Comparison of ENCODE assay signal across 17 cellular contexts in the genomic region with DNA sequence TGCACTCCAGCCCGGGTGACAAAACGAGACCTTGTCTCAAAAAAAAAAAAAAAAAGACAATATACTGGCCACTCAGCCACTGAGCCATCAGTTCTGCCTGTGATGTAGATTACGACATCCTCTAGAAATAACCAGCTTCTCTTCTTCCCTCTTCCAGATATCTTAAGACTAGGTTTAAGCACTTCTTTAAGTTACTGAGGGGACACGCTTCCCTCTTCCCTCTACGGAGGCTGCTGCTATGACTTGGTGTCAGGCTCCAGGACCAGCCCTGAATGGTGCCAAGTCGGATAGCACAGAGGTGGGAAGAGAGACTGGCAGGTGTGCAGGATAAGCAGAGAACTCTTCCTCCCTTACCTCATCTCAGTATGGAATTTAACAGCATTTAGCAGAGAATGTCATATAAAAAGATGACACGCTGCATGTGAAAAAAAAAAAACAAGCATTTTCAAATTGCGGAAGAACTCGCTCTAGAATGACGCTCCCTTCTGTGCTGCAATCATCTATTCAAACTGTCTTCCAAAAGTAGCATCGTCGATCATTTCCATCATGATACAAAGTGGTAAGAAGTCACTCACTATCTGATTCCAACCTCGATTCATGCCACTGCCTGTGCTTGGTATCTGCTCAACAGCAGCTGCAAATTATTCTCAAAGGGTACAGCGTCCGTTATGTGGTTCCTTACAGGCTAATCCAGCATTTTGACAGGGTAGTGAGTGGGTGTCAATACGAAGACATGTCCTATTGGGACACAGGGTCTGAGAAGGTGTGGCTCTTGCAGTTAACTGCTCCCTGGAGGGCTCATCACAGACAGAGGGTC. TPM values are rescaled to one million over a fixed set of nuclear protein-coding genes. Genes with fewer than 3 reads are reported as not detected.
DNase-seq lines count a peak whose midpoint lies in the region; ATAC-seq and TF ChIP-seq lines count a peak whose summit lies in the region.
"Had no signal": no experiment of that assay in that cellular context is flagged by ENCODE, and none has a peak within 500 bp of the region (broad histone marks: within the 10 kb centered on the region; RNA-seq: fewer than 3 reads in every experiment).

No MANE protein-coding gene starts in this region.

- no peaks in the 10 kb centered on the region for H3K27me3 Mint-ChIP-seq in CD4-positive, CD25-positive, alpha-beta regulatory T cell
- no peaks in the 10 kb centered on the region for H3K27me3 Mint-ChIP-seq in activated CD4-positive, alpha-beta memory T cell treated with anti-CD3 and anti-CD28 coated beads, Interleukin-2, amount 10 ng/mL, durations not matched to agents 7 days and 5 days
- H3K27me3 Mint-ChIP-seq: activated CD4-positive, alpha-beta T cell treated with anti-CD3 and anti-CD28 coated beads for 36 hours; T-cell had no signal

- H3K9me3 ChIP-seq in CD4-positive, CD25-positive, alpha-beta regulatory T cell (ENCODE audit: control insufficient read depth in 2 of 2, low read length in 2 of 2) = no peaks in the 10 kb centered on the region
- no peaks in the 10 kb centered on the region for H3K9me3 ChIP-seq in PC-3 (ENCODE audit: low read length)
- H3K9me3 ChIP-seq: adrenal gland, pancreas, tibial artery had no signal

- peaks cover 14 to 36% (median 25%) of the 10 kb centered on the region in 4 donors for H3K4me1 Mint-ChIP-seq in CD4-positive, CD25-positive, alpha-beta regulatory T cell
- H3K4me1 Mint-ChIP-seq in activated CD4-positive, alpha-beta memory T cell treated with anti-CD3 and anti-CD28 coated beads, Interleukin-2, amount 10 ng/mL, durations not matched to agents 7 days and 5 days = peaks cover 34% of the 10 kb centered on the region

- DNase-seq in CD4-positive, CD25-positive, alpha-beta regulatory T cell = no peak
- DNase-seq in PC-3 (no peak), globus pallidus (ENCODE audit: low spot score) (peak; percentile 48), pons (ENCODE audit: low spot score) (peak; percentile 75), NAMALWA (ENCODE audit: low spot score) (no peak)
- no peak for DNase-seq in activated CD4-positive, alpha-beta T cell treated with anti-CD3 and anti-CD28 coated beads for 1 hour
- no peak for DNase-seq in activated CD4-positive, alpha-beta memory T cell treated with anti-CD3 and anti-CD28 coated beads, Interleukin-2, amount 10 ng/mL, durations not matched to agents 7 days and 5 days
- DNase-seq: activated CD4-positive, alpha-beta T cell treated with anti-CD3 and anti-CD28 coated beads for 36 hours; activated T-cell treated with anti-CD3 and anti-CD28 coated beads, Interleukin-2, amount 50 U/mL, for 1 hour; adrenal gland; mesenchymal stem cell; NCI-H1105; pancreas; T-cell; tibial artery had no signal

- no peak for TF ChIP-seq CTCF in PC-3 (conservative IDR thresholded peaks at IDR 0.05; ENCODE audit: low read depth, low read length)

- intact Hi-C loops in PC-3 (cut with micrococcal nuclease) = no loop called here

- H3K27me3 ChIP-seq in CD4-positive, CD25-positive, alpha-beta regulatory T cell (ENCODE audit: control insufficient read depth, insufficient read depth, low read length) = no peaks in the 10 kb centered on the region
- H3K27me3 ChIP-seq in PC-3 (ENCODE audit: low read length) = no peaks in the 10 kb centered on the region
- H3K27me3 ChIP-seq: adrenal gland, pancreas, tibial artery had no signal

- H3K4me3 ChIP-seq in CD4-positive, CD25-positive, alpha-beta regulatory T cell (ENCODE audit: low read depth, low read length) = no peak overlapping the region
- no peak overlapping the region for H3K4me3 ChIP-seq in PC-3 (ENCODE audit: low read length)
- H3K4me3 ChIP-seq: adrenal gland, pancreas, PC-9, tibial artery had no signal

- H3K27ac Mint-ChIP-seq in CD4-positive, CD25-positive, alpha-beta regulatory T cell = peak overlapping the region; percentile 43 to 75 (median 46)
- H3K27ac Mint-ChIP-seq in activated CD4-positive, alpha-beta memory T cell treated with anti-CD3 and anti-CD28 coated beads, Interleukin-2, amount 10 ng/mL, durations not matched to agents 7 days and 5 days = no peak overlapping the region
- H3K27ac Mint-ChIP-seq: activated CD4-positive, alpha-beta T cell treated with anti-CD3 and anti-CD28 coated beads for 36 hours; T-cell had no signal

- no peak overlapping the region for H2AFZ ChIP-seq in PC-3 (ENCODE audit: low read length)
- H2AFZ ChIP-seq: PC-9 had no signal

- H3K4me3 Mint-ChIP-seq in CD4-positive, CD25-positive, alpha-beta regulatory T cell = no peak overlapping the region
- H3K4me3 Mint-ChIP-seq in activated CD4-positive, alpha-beta memory T cell treated with anti-CD3 and anti-CD28 coated beads, Interleukin-2, amount 10 ng/mL, durations not matched to agents 7 days and 5 days = no peak overlapping the region
- H3K4me3 Mint-ChIP-seq: activated CD4-positive, alpha-beta T cell treated with anti-CD3 and anti-CD28 coated beads for 36 hours; T-cell had no signal

- 0 out of 2 replicates have a peak, but pooled peaks cover 8% of the 10 kb centered on the region for H4K20me1 ChIP-seq in PC-3 (ENCODE audit: low read length)

- peaks cover 23% of the 10 kb centered on the region for H3K4me1 ChIP-seq in CD4-positive, CD25-positive, alpha-beta regulatory T cell (ENCODE audit: control insufficient read depth, insufficient read depth, low read length, poor library complexity, severe bottlenecking)
- H3K4me1 ChIP-seq in PC-3 (ENCODE audit: insufficient read depth, low read length) = peaks cover 16% of the 10 kb centered on the region; the same call in 1 of the 2 replicates

- H3K9me3 Mint-ChIP-seq in CD4-positive, CD25-positive, alpha-beta regulatory T cell = no peaks in the 10 kb centered on the region
- H3K9me3 Mint-ChIP-seq in activated CD4-positive, alpha-beta memory T cell treated with anti-CD3 and anti-CD28 coated beads, Interleukin-2, amount 10 ng/mL, durations not matched to agents 7 days and 5 days = no peaks in the 10 kb centered on the region
- H3K9me3 Mint-ChIP-seq: T-cell had no signal

- H3K79me2 ChIP-seq in PC-3 (ENCODE audit: low read length) = peaks cover 61% of the 10 kb centered on the region

- BruUV-seq in PC-3 (replicated peaks; lab: Mats Ljungman, UMichigan) = TSS peak; percentile 5

- peaks cover 9% of the 10 kb centered on the region for H3F3A ChIP-seq in PC-3 (ENCODE audit: low read length, unreplicated experiment)

- H3K36me3 ChIP-seq in CD4-positive, CD25-positive, alpha-beta regulatory T cell (ENCODE audit: control insufficient read depth, insufficient read depth, low read length) = peaks cover 16% of the 10 kb centered on the region
- peaks cover 27% of the 10 kb centered on the region for H3K36me3 ChIP-seq in PC-3 (ENCODE audit: low read depth, low read length)
- H3K36me3 ChIP-seq: pancreas had no signal

- no peaks in the 10 kb centered on the region for H3K9me2 ChIP-seq in PC-3 (replicated peaks; ENCODE audit: low read length)

- ATAC-seq in CD4-positive, CD25-positive, alpha-beta regulatory T cell (ENCODE audit: low read depth in 2 of 2) = no peak
- ATAC-seq in PC-3 (no peak), GM18505 (IDR thresholded peaks at IDR 0.05; ENCODE audit: unreplicated experiment) (no peak)
- ATAC-seq: activated CD4-positive, alpha-beta T cell treated with anti-CD3 and anti-CD28 coated beads for 36 hours; T-cell had no signal

- H3K36me3 Mint-ChIP-seq in CD4-positive, CD25-positive, alpha-beta regulatory T cell = peaks cover 16% of the 10 kb centered on the region
- peaks cover 33% of the 10 kb centered on the region for H3K36me3 Mint-ChIP-seq in activated CD4-positive, alpha-beta memory T cell treated with anti-CD3 and anti-CD28 coated beads, Interleukin-2, amount 10 ng/mL, durations not matched to agents 7 days and 5 days (ENCODE audit: low read depth)

- CTCF ChIA-PET in PC-3 (lab: Charles Lee) = no interaction called here
- CTCF ChIA-PET in activated CD4-positive, alpha-beta memory T cell treated with anti-CD3 and anti-CD28 coated beads, Interleukin-2, amount 10 ng/mL, durations not matched to agents 7 days and 5 days (lab: Charles Lee) = interaction anchor here (0.5 to 1.3 kb wide), 3 partner anchors 10 to 75 kb away, joined by 3 to 4 read pairs (median 3); no protein-coding TSS in a partner anchor

- no peak overlapping the region for H3K9ac ChIP-seq in PC-3 (ENCODE audit: low read length)

- H3K27ac ChIP-seq in CD4-positive, CD25-positive, alpha-beta regulatory T cell (ENCODE audit: insufficient read depth, low read length, poor library complexity, severe bottlenecking) = no peak overlapping the region
- no peak overlapping the region for H3K27ac ChIP-seq in PC-3 (ENCODE audit: low read length)

- no peak for TF ChIP-seq POLR2A in GM18505 (IDR thresholded peaks at IDR 0.05; ENCODE audit: borderline replicate concordance, extremely low read depth, insufficient read depth, insufficient read length)

- no peak overlapping the region for H3K4me2 ChIP-seq in PC-3 (ENCODE audit: low read length)
- H3K4me2 ChIP-seq: PC-9 had no signal

- POLR2A ChIA-PET in PC-3 (lab: Charles Lee; ENCODE audit: unreplicated experiment) = no interaction called here
- POLR2A ChIA-PET in activated CD4-positive, alpha-beta memory T cell treated with anti-CD3 and anti-CD28 coated beads, Interleukin-2, amount 10 ng/mL, durations not matched to agents 7 days and 5 days (lab: Charles Lee) = no interaction called here

RNA-seq across cellular contexts. Expression of gene DAGLB, which starts 13.7 kb away (rescaled TPM):
- total RNA-seq in CD4-positive, CD25-positive, alpha-beta regulatory T cell = 33.2 TPM
- 10 to 100 TPM in 3 of 4 donors, 1 to 10 TPM in 1; 5.9 to 13.8 (median 11.7) TPM for polyA plus RNA-seq in CD4-positive, CD25-positive, alpha-beta regulatory T cell
- total RNA-seq in PC-3 (2014; rRNA removed) = 23.4 and 34.5 TPM in 2 replicates
- total RNA-seq in activated CD4-positive, alpha-beta memory T cell treated with anti-CD3 and anti-CD28 coated beads, Interleukin-2, amount 10 ng/mL, durations not matched to agents 7 days and 5 days = 10 to 100 TPM; 15.7 to 16.5 TPM

RNA-seq across cellular contexts. Expression of gene KDELR2, which starts 49.9 kb away (rescaled TPM):
- 39.9 TPM for total RNA-seq in CD4-positive, CD25-positive, alpha-beta regulatory T cell
- 10 to 100 TPM; 52.8 to 74.9 (median 56.6) TPM for polyA plus RNA-seq in CD4-positive, CD25-positive, alpha-beta regulatory T cell
- total RNA-seq in PC-3 (2014; rRNA removed) = 107 and 109 TPM in 2 replicates
- 10 to 100 TPM; 64.1 to 72.1 TPM for total RNA-seq in activated CD4-positive, alpha-beta memory T cell treated with anti-CD3 and anti-CD28 coated beads, Interleukin-2, amount 10 ng/mL, durations not matched to agents 7 days and 5 days

RNA-seq across cellular contexts. Expression of gene RAC1, which starts 59.7 kb away (rescaled TPM):
- total RNA-seq in CD4-positive, CD25-positive, alpha-beta regulatory T cell = 72.8 TPM
- polyA plus RNA-seq in CD4-positive, CD25-positive, alpha-beta regulatory T cell = 100 to 1,000 TPM; 244 to 419 (median 310) TPM
- total RNA-seq in PC-3 (2014; rRNA removed) = 89.7 and 138 TPM in 2 replicates
- total RNA-seq in activated CD4-positive, alpha-beta memory T cell treated with anti-CD3 and anti-CD28 coated beads, Interleukin-2, amount 10 ng/mL, durations not matched to agents 7 days and 5 days = 100 to 1,000 TPM; 153 to 155 TPM

Comparison
In these comparisons a context has a peak if more than half of its experiments do, and no peak if none do; other contexts are left out.
1. DNase-seq: peak in globus pallidus (single experiment) and pons (single experiment); none in CD4-positive, CD25-positive, alpha-beta regulatory T cell (0 of 3), PC-3 (single experiment), activated CD4-positive, alpha-beta T cell treated with anti-CD3 and anti-CD28 coated beads for 1 hour (single experiment), activated CD4-positive, alpha-beta memory T cell treated with anti-CD3 and anti-CD28 coated beads, Interleukin-2, amount 10 ng/mL, durations not matched to agents 7 days and 5 days (single experiment) and NAMALWA (single experiment).